8 cellular contexts compared by ENCODE assay signal in the genomic region with DNA sequence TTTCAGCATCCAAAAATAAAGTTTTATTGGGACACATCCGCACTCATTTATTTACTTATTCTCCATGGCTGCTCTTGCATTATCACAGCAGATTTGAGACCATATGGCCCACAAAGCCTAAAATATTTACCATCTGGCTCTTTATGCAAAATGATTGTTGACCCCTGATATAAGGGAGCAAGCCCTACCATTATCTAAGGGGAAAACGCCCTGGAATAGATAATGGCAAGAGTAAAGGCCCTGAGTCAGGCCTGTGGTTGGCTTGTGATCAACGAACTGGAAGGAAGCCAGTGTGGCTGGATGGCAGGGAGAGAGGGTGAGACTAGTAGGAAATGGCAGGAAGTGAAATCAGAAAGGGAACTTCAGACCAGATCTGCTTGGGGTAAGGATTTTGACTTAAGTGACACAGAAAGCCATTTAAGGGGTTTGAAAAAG. TPM values are rescaled to one million over a fixed set of nuclear protein-coding genes. Genes with fewer than 3 reads are reported as not detected.
DNase-seq lines count a peak whose midpoint lies in the region; ATAC-seq and TF ChIP-seq lines count a peak whose summit lies in the region.
"Had no signal": no experiment of that assay in that cellular context is flagged by ENCODE, and none has a peak within 500 bp of the region (broad histone marks: within the 10 kb centered on the region; RNA-seq: fewer than 3 reads in every experiment).

No MANE protein-coding gene starts in this region.

- no peaks in the 10 kb centered on the region for H4K20me1 ChIP-seq in OCI-LY7 (ENCODE audit: insufficient read depth, low read length)

- peaks cover 4% of the 10 kb centered on the region for H3K4me1 ChIP-seq in OCI-LY7 (ENCODE audit: insufficient read depth, low read length, poor library complexity, severe bottlenecking)
- H3K4me1 ChIP-seq: thyroid gland had no signal

- no peak overlapping the region for H3K27ac ChIP-seq in OCI-LY7 (ENCODE audit: low read depth, low read length, poor library complexity, severe bottlenecking)
- H3K27ac ChIP-seq: thyroid gland had no signal

- ATAC-seq in GM18868 (IDR thresholded peaks at IDR 0.05; ENCODE audit: unreplicated experiment): no peak

- DNase-seq in HFFc6: peak; percentile 69
- peak; percentile 3 for DNase-seq in OCI-LY7 (ENCODE audit: low spot score)
- DNase-seq in fibroblast of the aortic adventitia (ENCODE audit: low read depth): peak; percentile 81
- peak; percentile 63 for DNase-seq in stromal cell of bone marrow (ENCODE audit: low read depth)
- no peak for DNase-seq in DMS114 treated with DMSO at 0.1 percent for 48 hours (lab: John Stamatoyannopoulos, UW; ENCODE audit: unreplicated experiment)
- no peak for DNase-seq in NCI-H187 (lab: John Stamatoyannopoulos, UW)

- H3K27me3 Mint-ChIP-seq in HFFc6 (ENCODE audit: insufficient read depth): peaks cover 9% of the 10 kb centered on the region

- peaks cover 7% of the 10 kb centered on the region for H3K4me1 Mint-ChIP-seq in HFFc6 (ENCODE audit: low read depth)

- no peaks in the 10 kb centered on the region for H3K36me3 Mint-ChIP-seq in HFFc6 (ENCODE audit: low read depth)

- no peak overlapping the region; the same call in 1 of the 2 replicates for H3K27ac Mint-ChIP-seq in HFFc6

- H3K9me3 Mint-ChIP-seq in HFFc6: no peaks in the 10 kb centered on the region

- no TSS peak for BruUV-seq in OCI-LY7 (replicated peaks; lab: Mats Ljungman, UMichigan)

- H3K9me3 ChIP-seq in OCI-LY7 (ENCODE audit: low read length): no peaks in the 10 kb centered on the region
- H3K9me3 ChIP-seq: thyroid gland had no signal

- no peaks in the 10 kb centered on the region for H3K79me2 ChIP-seq in OCI-LY7 (ENCODE audit: insufficient read depth, low read depth, low read length)

- intact Hi-C loops in OCI-LY7 (cut with micrococcal nuclease; ENCODE audit: unreplicated experiment): no loop called here

- H3K4me2 ChIP-seq in OCI-LY7 (ENCODE audit: low read length): peak overlapping the region; percentile 19; the same call in 1 of the 2 replicates

- CTCF ChIA-PET in OCI-LY7 (lab: Charles Lee; ENCODE audit: unreplicated experiment): no interaction called here

- H2AFZ ChIP-seq in OCI-LY7 (ENCODE audit: low read length): no peak overlapping the region

- POLR2A ChIA-PET in OCI-LY7 (lab: Charles Lee): no interaction called here

- no peaks in the 10 kb centered on the region for H3K9me2 ChIP-seq in OCI-LY7 (ENCODE audit: insufficient read depth, low read length)

- H3K4me3 ChIP-seq in OCI-LY7 (ENCODE audit: low read depth, low read length, poor library complexity, severe bottlenecking): no peak overlapping the region
- H3K4me3 ChIP-seq in fibroblast of the aortic adventitia (ENCODE audit: low read depth, low read length): no peak overlapping the region
- H3K4me3 ChIP-seq: thyroid gland had no signal

- H3K4me3 Mint-ChIP-seq in HFFc6: no peak overlapping the region

- TF ChIP-seq CTCF in HFFc6 (IDR thresholded peaks at IDR 0.05) (no peak), OCI-LY7 (conservative IDR thresholded peaks at IDR 0.05; ENCODE audit: low read length) (no peak), fibroblast of the aortic adventitia (IDR thresholded peaks at IDR 0.05; ENCODE audit: insufficient read depth, low read length) (no peak)

- no peaks in the 10 kb centered on the region for H3K36me3 ChIP-seq in OCI-LY7 (ENCODE audit: insufficient read depth, low read length)
- H3K36me3 ChIP-seq: thyroid gland had no signal

RNA-seq across cellular contexts. Expression of gene DMXL2, which starts 24.6 kb away (rescaled TPM):
- total RNA-seq in HFFc6 (2021; fragmentation: NEBNext Ultra II Directional; extraction: Animal tissue kit (Norgen Biotek cat#: 25700)): 10 to 100 TPM; 10.1 to 12.5 (median 10.7) TPM
- 0.33 and 0.47 TPM in 2 replicates for total RNA-seq in OCI-LY7 (2014; rRNA removed; shearing (Covaris generic))
- total RNA-seq in OCI-LY7 (2022) (0.32 and 0.35 TPM in 2 replicates), fibroblast of the aortic adventitia (ENCODE audit: low replicate concordance) (26.6 and 29.5 TPM in 2 replicates)

RNA-seq across cellular contexts. Expression of gene SCG3, which starts 34.2 kb away (rescaled TPM):
- total RNA-seq in HFFc6 (2021; fragmentation: NEBNext Ultra II Directional; extraction: Animal tissue kit (Norgen Biotek cat#: 25700)): not detected
- total RNA-seq in OCI-LY7 (2014; rRNA removed; shearing (Covaris generic)): not detected in 2 replicates
- total RNA-seq in OCI-LY7 (2022): not detected in 2 replicates
- total RNA-seq in fibroblast of the aortic adventitia (ENCODE audit: low replicate concordance): not detected in 2 replicates

Comparison
In these comparisons a context has a peak if more than half of its experiments do, and no peak if none do; other contexts are left out.
1. DNase-seq: peak in HFFc6 (single experiment), OCI-LY7 (single experiment), fibroblast of the aortic adventitia (single experiment) and stromal cell of bone marrow (single experiment); none in DMS114 treated with DMSO at 0.1 percent for 48 hours (single experiment) and NCI-H187 (0 of 2).
2. RNA of gene DMXL2, which starts 24.6 kb away (total RNA-seq): 26.6 to 29.5 TPM in fibroblast of the aortic adventitia and 10.1 to 12.5 TPM in HFFc6; 0.32 to 0.47 TPM in OCI-LY7; every median in the first group is over 4 times any median in the second.